8 cellular contexts compared by ENCODE assay signal in genomic region chrX:48083212-48083611, GRCh38. TPM values are rescaled to one million over a fixed set of nuclear protein-coding genes. Genes with fewer than 3 reads are reported as not detected.
DNase-seq lines count a peak whose midpoint lies in the region; ATAC-seq and TF ChIP-seq lines count a peak whose summit lies in the region.

No MANE protein-coding gene starts in this region.

- H3K4me3 ChIP-seq in coronary artery (no peak overlapping the region), lung (no peak overlapping the region)

- DNase-seq in AG20443 (ENCODE audit: low spot score) (peak; percentile 78), NAMALWA (ENCODE audit: low spot score) (peak; percentile 70), coronary artery (ENCODE audit: low spot score) (no peak), lung (ENCODE audit: low spot score) (peak; percentile 31)
- DNase-seq in activated CD4-positive, alpha-beta T cell treated with anti-CD3 and anti-CD28 coated beads for 24 hours (ENCODE audit: low read depth in 2 of 2): peak; percentile 5 to 26
- peak; percentile 11 for DNase-seq in stimulated activated naive CD4-positive, alpha-beta T cell treated with Interleukin-2 at 50 U/mL for 16 hours (lab: John Stamatoyannopoulos, UW)

- H3K27ac ChIP-seq in coronary artery (no peak overlapping the region), lung (ENCODE audit: low read depth in 1 of 2, low read length in 1 of 2) (no peak overlapping the region)

- no peaks in the 10 kb centered on the region for H3K9me3 ChIP-seq in lung (ENCODE audit: control insufficient read depth in 2 of 2, insufficient read depth in 1 of 2, low read length in 1 of 2)

- no peaks in the 10 kb centered on the region for H3K4me1 ChIP-seq in lung (ENCODE audit: control insufficient read depth in 2 of 2, insufficient read depth in 2 of 2, low read length in 2 of 2)

- no peaks in the 10 kb centered on the region for H3K27me3 ChIP-seq in lung (ENCODE audit: control insufficient read depth, insufficient read depth)

- H3K36me3 ChIP-seq in lung (ENCODE audit: control insufficient read depth in 2 of 2, insufficient read depth in 2 of 2, low read length in 2 of 2): no peaks in the 10 kb centered on the region

- WGBS in lung, 2 donors: 9% methylated on average over 9 of the region's 9 CpGs

- TF ChIP-seq CTCF in coronary artery (IDR thresholded peaks at IDR 0.05): peak; percentile 14
- peak; percentile 49 for TF ChIP-seq CTCF in lung (IDR thresholded peaks at IDR 0.05; ENCODE audit: control extremely low read depth, extremely low read depth)

- ATAC-seq in GM18868 (IDR thresholded peaks at IDR 0.05; ENCODE audit: unreplicated experiment) (peak; percentile 62), lung (ENCODE audit: insufficient read depth, low FRiP score) (no peak), GM21526 (IDR thresholded peaks at IDR 0.05; ENCODE audit: low FRiP score, unreplicated experiment) (no peak)

RNA-seq across cellular contexts. Expression of gene ZNF630, which starts 11.8 kb away (rescaled TPM):
- 1 to 10 TPM; 2.5 to 6.7 TPM for total RNA-seq in lung
- 1 to 10 TPM in 1 of 2 donors, under 1 TPM in 1; 0.98 to 1.4 TPM for polyA plus RNA-seq in lung

RNA-seq across cellular contexts. Expression of gene SPACA5B, which starts 47.2 kb away (rescaled TPM):
- not detected for total RNA-seq in lung
- polyA plus RNA-seq in lung: not detected
